In the genomic region with DNA sequence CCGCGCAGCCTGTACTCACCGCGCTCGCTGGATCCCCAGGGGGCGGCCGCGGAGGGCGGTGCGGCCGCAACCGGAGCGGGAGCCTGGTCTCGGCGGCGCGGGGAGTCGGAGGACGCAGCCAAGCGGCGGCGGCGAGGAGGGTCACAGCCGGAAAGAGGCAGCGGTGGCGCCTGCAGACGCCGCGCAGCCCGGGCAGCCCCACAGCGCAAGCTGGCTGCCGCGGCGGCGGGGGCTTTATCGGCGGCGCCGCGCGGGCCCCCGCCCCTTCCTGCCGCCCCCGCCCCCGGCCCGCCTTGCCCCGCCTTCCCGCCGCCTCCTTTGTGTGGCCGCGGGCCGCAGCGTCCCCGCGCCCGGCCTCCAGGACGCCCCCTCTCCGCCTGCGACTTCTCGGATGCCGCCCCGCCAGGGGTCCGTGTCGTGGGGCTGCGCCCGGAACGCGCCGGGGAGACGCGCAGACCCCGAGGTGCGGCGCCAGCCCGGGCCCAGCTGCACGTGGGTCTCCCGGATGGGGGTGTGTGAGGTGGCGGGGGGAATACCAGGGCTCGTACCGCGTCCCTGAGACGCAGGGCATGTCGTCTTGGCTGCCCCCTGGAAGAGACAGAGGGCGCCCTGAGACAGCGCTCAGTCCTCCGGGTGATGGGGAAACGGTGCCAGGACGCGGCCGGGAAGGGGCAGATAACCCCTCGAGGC, we compare ENCODE assay signal across 8 cellular contexts. TPM values are rescaled to one million over a fixed set of nuclear protein-coding genes. Genes with fewer than 3 reads are reported as not detected.
DNase-seq lines count a peak whose midpoint lies in the region; ATAC-seq and TF ChIP-seq lines count a peak whose summit lies in the region.

A gene with protein sequence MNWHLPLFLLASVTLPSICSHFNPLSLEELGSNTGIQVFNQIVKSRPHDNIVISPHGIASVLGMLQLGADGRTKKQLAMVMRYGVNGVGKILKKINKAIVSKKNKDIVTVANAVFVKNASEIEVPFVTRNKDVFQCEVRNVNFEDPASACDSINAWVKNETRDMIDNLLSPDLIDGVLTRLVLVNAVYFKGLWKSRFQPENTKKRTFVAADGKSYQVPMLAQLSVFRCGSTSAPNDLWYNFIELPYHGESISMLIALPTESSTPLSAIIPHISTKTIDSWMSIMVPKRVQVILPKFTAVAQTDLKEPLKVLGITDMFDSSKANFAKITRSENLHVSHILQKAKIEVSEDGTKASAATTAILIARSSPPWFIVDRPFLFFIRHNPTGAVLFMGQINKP (minus strand): TSS at position 207 of the 690 bp plus-strand sequence. CDS start 37,386 bp downstream, outside the sequence.

- H3K27ac ChIP-seq in left lung = no peak within 1 kb of the TSS

- peaks cover 30 to 83% of the 10 kb centered on the region in 2 donors for H3K27me3 ChIP-seq in left lung

- peak within 1 kb of the TSS; percentile 16 for H3K4me3 ChIP-seq in GM12865 (ENCODE audit: low read depth, low read length)
- peak within 1 kb of the TSS; percentile 46 to 48 for H3K4me3 ChIP-seq in left lung

- H3K9me3 Mint-ChIP-seq in dendritic cell treated with granulocyte-macrophage colony-stimulating factor and Interleukin-4, amounts not matched to agents 40 ng/mL and 50 ng/mL, for 4 days = no peaks in the 10 kb centered on the region

- POLR2A ChIA-PET in HEK293T (lab: Yijun Ruan, JAX) = no interaction called here

- peak within 1 kb of the TSS; percentile 80 for H3K4me3 Mint-ChIP-seq in dendritic cell treated with granulocyte-macrophage colony-stimulating factor and Interleukin-4, amounts not matched to agents 40 ng/mL and 50 ng/mL, for 4 days

- no peak for TF ChIP-seq CTCF in GM12865 (IDR thresholded peaks at IDR 0.05; ENCODE audit: insufficient read depth, low read depth, low read length, missing control alignments)
- TF ChIP-seq CTCF in left lung (IDR thresholded peaks at IDR 0.05) = no peak

- H3K9me3 ChIP-seq in left lung = no peaks in the 10 kb centered on the region

- no peak within 1 kb of the TSS for H3K27ac Mint-ChIP-seq in dendritic cell treated with granulocyte-macrophage colony-stimulating factor and Interleukin-4, amounts not matched to agents 40 ng/mL and 50 ng/mL, for 4 days

- DNase-seq in GM12865 (ENCODE audit: low read depth) = peak; percentile 36
- DNase-seq in HEK293T (ENCODE audit: extremely low spot score) = peak; percentile 77
- peak; percentile 52 for DNase-seq in NCI-H146 (lab: John Stamatoyannopoulos, UW)
- peak; percentile 19 to 29 for DNase-seq in activated CD4-positive, alpha-beta T cell treated with anti-CD3 and anti-CD28 coated beads for 24 hours (ENCODE audit: low read depth in 2 of 2)
- peak; percentile 38 to 74 for DNase-seq in left lung
- DNase-seq in stimulated activated CD4-positive, alpha-beta T cell treated with anti-CD3 and anti-CD28 coated beads, Interleukin-2, amount 100 ng/mL, for 4 hours (ENCODE audit: low read depth) = peak; percentile 53

- peaks cover 15% of the 10 kb centered on the region for H3K4me1 Mint-ChIP-seq in dendritic cell treated with granulocyte-macrophage colony-stimulating factor and Interleukin-4, amounts not matched to agents 40 ng/mL and 50 ng/mL, for 4 days (ENCODE audit: low read depth)

- H3K4me1 ChIP-seq in left lung = peaks cover 0 to 20% of the 10 kb centered on the region in 2 donors

- intact Hi-C loops in dendritic cell treated with granulocyte-macrophage colony-stimulating factor and Interleukin-4, amounts not matched to agents 40 ng/mL and 50 ng/mL, for 4 days (cut with micrococcal nuclease) = no loop called here
- intact Hi-C loops in left lung (cut with DNase I) = no loop called here

- peaks cover 66% of the 10 kb centered on the region for H3K27me3 Mint-ChIP-seq in dendritic cell treated with granulocyte-macrophage colony-stimulating factor and Interleukin-4, amounts not matched to agents 40 ng/mL and 50 ng/mL, for 4 days

- H3K36me3 ChIP-seq in left lung = no peaks in the 10 kb centered on the region

- CTCF ChIA-PET in HEK293T (lab: Yijun Ruan, JAX) = interaction anchor here (0.6 to 1.4 kb wide), 2 partner anchors 56 to 245 kb away, joined by 3 read pairs; no protein-coding TSS in a partner anchor

- no peaks in the 10 kb centered on the region for H3K36me3 Mint-ChIP-seq in dendritic cell treated with granulocyte-macrophage colony-stimulating factor and Interleukin-4, amounts not matched to agents 40 ng/mL and 50 ng/mL, for 4 days (ENCODE audit: low read depth)

- ATAC-seq in left lung = peak; percentile 66
- ATAC-seq in HG03039 (IDR thresholded peaks at IDR 0.05; ENCODE audit: unreplicated experiment) = no peak

TF ChIP-seq in HEK293T, 16 proteins besides CTCF, POLR2A, EP300 and RAD21:
- no peak for TF ChIP-seq NFRKB (IDR thresholded peaks at IDR 0.05)
- no peak for TF ChIP-seq ZNF384 (IDR thresholded peaks at IDR 0.05)
- no peak for TF ChIP-seq FOXM1 (IDR thresholded peaks at IDR 0.05; ENCODE audit: borderline replicate concordance)
- TF ChIP-seq FOXK2 (IDR thresholded peaks at IDR 0.05) = no peak
- TF ChIP-seq L3MBTL2 (conservative IDR thresholded peaks at IDR 0.05) = peak; percentile 35

RNA-seq across cellular contexts. Expression of the gene that starts here (rescaled TPM):
- 10 to 100 TPM; 21.7 to 28.5 TPM for total RNA-seq in left lung

Comparison
In these comparisons a context has a peak if more than half of its experiments do, and no peak if none do; other contexts are left out.
1. DNase-seq: peak in every context shown above with its lines; median percentile 77 in HEK293T; 56 in left lung; 53 in stimulated activated CD4-positive, alpha-beta T cell treated with anti-CD3 and anti-CD28 coated beads, Interleukin-2, amount 100 ng/mL, for 4 hours; 52 in NCI-H146; 36 in GM12865; 24 in activated CD4-positive, alpha-beta T cell treated with anti-CD3 and anti-CD28 coated beads for 24 hours.